Comparison of ENCODE assay signal across 24 cellular contexts in the genomic region with DNA sequence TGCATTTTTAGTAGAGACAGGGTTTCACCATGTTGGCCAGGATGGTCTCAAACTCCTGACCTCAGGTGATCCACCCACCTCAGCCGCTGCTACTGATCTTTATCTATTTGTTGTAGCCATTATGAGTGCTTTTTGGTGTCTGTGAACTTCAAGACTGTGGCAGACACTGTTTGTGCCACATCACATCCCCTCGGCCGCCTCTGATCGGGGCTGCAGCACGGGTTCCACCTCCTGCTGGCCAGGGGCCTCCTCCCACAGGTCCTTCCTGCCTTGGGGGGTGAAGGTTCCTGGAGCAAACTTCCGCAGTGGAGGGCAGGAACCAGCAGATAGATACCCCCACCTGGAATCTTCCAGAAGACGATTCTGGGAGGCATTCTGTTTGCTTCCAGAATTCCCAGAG.
DNase-seq lines count a peak whose midpoint lies in the region; ATAC-seq, FAIRE-seq and TF ChIP-seq lines count a peak whose summit lies in the region.
"Had no signal": no experiment of that assay in that cellular context is flagged by ENCODE, and none has a peak within 500 bp of the region (broad histone marks: within the 10 kb centered on the region; RNA-seq: fewer than 3 reads in every experiment).

No MANE protein-coding gene starts in this region.

- peak overlapping the region; percentile 7; the same call in 1 of the 2 replicates for H3K4me2 ChIP-seq in HepG2 (ENCODE audit: low read depth, low read length)
- H3K4me2 ChIP-seq: A549 had no signal

- H3K27me3 ChIP-seq in HepG2 (ENCODE audit: control insufficient read depth in 1 of 2, insufficient read depth in 2 of 2, low read length in 2 of 2) (peaks cover 2 to 21% of the 10 kb centered on the region in 2 experiments; a peak in 2 of 5 replicates), right lobe of liver (no peaks in the 10 kb centered on the region)
- H3K27me3 ChIP-seq: BE2C had no signal

- TF ChIP-seq POLR2A in HepG2 (IDR thresholded peaks at IDR 0.05; ENCODE audit: insufficient read depth in 1 of 2, low read depth in 2 of 2, low read length in 2 of 2) (no peak), right lobe of liver (IDR thresholded peaks at IDR 0.05) (no peak)

- no peak for TF ChIP-seq RAD21 in HepG2 (CRISPR knock-in tag; IDR thresholded peaks at IDR 0.05)

- no peak overlapping the region for H2AFZ ChIP-seq in HepG2 (ENCODE audit: low read length)

- no peaks in the 10 kb centered on the region for H3K79me2 ChIP-seq in HepG2 (ENCODE audit: insufficient read depth, low read length)

- H3K4me1 ChIP-seq in HepG2 (ENCODE audit: insufficient read depth, low read length) (peaks cover 18% of the 10 kb centered on the region), right lobe of liver (no peaks in the 10 kb centered on the region), HEK293 (ENCODE audit: control insufficient read depth, insufficient read depth, low read length) (no peaks in the 10 kb centered on the region)
- H3K4me1 ChIP-seq: A549, BE2C, Caco-2 had no signal

- H3K27ac ChIP-seq in HepG2 (ENCODE audit: extremely low read length, insufficient read depth, low read length) = no peak overlapping the region
- H3K27ac ChIP-seq in right lobe of liver = no peak overlapping the region
- H3K27ac ChIP-seq in HEK293 (ENCODE audit: extremely low read depth, low read depth, low read length) = no peak overlapping the region
- H3K27ac ChIP-seq: A549, C4-2B had no signal

- in situ Hi-C loops in HepG2 (cut with HindIII; ENCODE audit: extremely low pct_ligation_motif_present, low pct_unique_long_range_greater_than_20kb) = no loop called here

- no peak overlapping the region for H3K9ac ChIP-seq in HepG2 (ENCODE audit: insufficient read depth, low read depth, low read length)

- ATAC-seq in HepG2 (no peak), right lobe of liver (no peak)
- ATAC-seq in activated naive CD8-positive, alpha-beta T cell treated with anti-CD3 and anti-CD28 coated beads, Interleukin-2, amount 50 U/mL, for 24 hours = no peak
- ATAC-seq: A549; CD8-positive, alpha-beta T cell; GM12878 had no signal

- DNase-seq in HepG2 (ENCODE audit: low spot score) = no peak
- no peak for DNase-seq in right lobe of liver
- peak; percentile 62 for DNase-seq in posterior vena cava (ENCODE audit: low spot score)
- no peak for DNase-seq in NCI-H510A (lab: John Stamatoyannopoulos, UW)
- DNase-seq in NCI-H1436 treated with DMSO at 0.1 percent for 48 hours (lab: John Stamatoyannopoulos, UW) = no peak
- no peak for DNase-seq in activated naive CD8-positive, alpha-beta T cell treated with anti-CD3 and anti-CD28 coated beads, Interleukin-2, amount 50 U/mL, for 24 hours
- DNase-seq: 8988T; ACHN; AML-193; BE2C; Caco-2; CD4-positive, CD25-positive, alpha-beta regulatory T cell; CD8-positive, alpha-beta T cell; DMS 273 treated with DMSO at 0.1 percent for 48 hours; DMS79; EL; GDM1; H7; HCEC 1CT had no signal

- H3K4me1 Mint-ChIP-seq in activated naive CD8-positive, alpha-beta T cell treated with anti-CD3 and anti-CD28 coated beads, Interleukin-2, amount 50 U/mL, for 24 hours = no peaks in the 10 kb centered on the region
- H3K4me1 Mint-ChIP-seq: CD4-positive, CD25-positive, alpha-beta regulatory T cell had no signal

- no peaks in the 10 kb centered on the region for H3K36me3 Mint-ChIP-seq in activated naive CD8-positive, alpha-beta T cell treated with anti-CD3 and anti-CD28 coated beads, Interleukin-2, amount 50 U/mL, for 24 hours (ENCODE audit: low read depth)

- TF ChIP-seq CTCF in HepG2 (CRISPR knock-in tag; IDR thresholded peaks at IDR 0.05) (no peak), right lobe of liver (IDR thresholded peaks at IDR 0.05) (no peak), HEK293 (tag by site-specific recombination; IDR thresholded peaks at IDR 0.05) (no peak)

- POLR2A ChIA-PET in HepG2 (lab: Yijun Ruan, JAX) (no interaction called here), HEK293 (lab: Yijun Ruan, JAX) (no interaction called here)

- H3K36me3 ChIP-seq in HepG2 (replicated peaks in 1 of 2; ENCODE audit: control insufficient read depth in 1 of 2, insufficient read depth in 2 of 2, low read length in 2 of 2) (no peaks in the 10 kb centered on the region), right lobe of liver (no peaks in the 10 kb centered on the region), HEK293 (ENCODE audit: control insufficient read depth in 2 of 2, insufficient read depth in 1 of 2, low read length in 2 of 2) (no peaks in the 10 kb centered on the region)
- H3K36me3 ChIP-seq: BE2C had no signal

- intact Hi-C loops in HepG2 (cut with micrococcal nuclease; ENCODE audit: unreplicated experiment) (no loop called here), right lobe of liver (cut with DNase I) (no loop called here), posterior vena cava (cut with DNase I) (no loop called here)

- FAIRE-seq in HepG2 (lab: Jason Lieb, UNC) = no peak
- FAIRE-seq: A549, GM12878, H1 had no signal

- H3K4me3 ChIP-seq in HepG2 (replicated peaks in 1 of 3; ENCODE audit: insufficient read depth in 1 of 3, low read depth in 2 of 3, low read length in 3 of 3) (no peak overlapping the region), right lobe of liver (no peak overlapping the region), HEK293 (ENCODE audit: low read depth, low read length) (no peak overlapping the region)
- H3K4me3 ChIP-seq: A549, GM12878 had no signal

- no peak for TF ChIP-seq EP300 in HepG2 (IDR thresholded peaks at IDR 0.05; ENCODE audit: low read depth in 2 of 2, low read length in 2 of 2)
- no peak for TF ChIP-seq EP300 in HepG2 (CRISPR knock-in tag; IDR thresholded peaks at IDR 0.05; ENCODE audit: borderline replicate concordance)

- H4K20me1 ChIP-seq in HepG2 (ENCODE audit: insufficient read depth, low read length) = no peaks in the 10 kb centered on the region

- H3K9me3 ChIP-seq in HepG2 (ENCODE audit: low read length) = peaks cover under 1% of the 10 kb centered on the region; the same call in 1 of the 2 replicates
- no peaks in the 10 kb centered on the region for H3K9me3 ChIP-seq in right lobe of liver
- no peaks in the 10 kb centered on the region for H3K9me3 ChIP-seq in HEK293 (ENCODE audit: control insufficient read depth, insufficient read depth, low read depth, low read length)

- WGBS in HepG2 (ENCODE audit: low lambda C conversion rate) = 23% methylated on average over 5 of the region's 7 CpGs
- WGBS in right lobe of liver (ENCODE audit: insufficient coverage, low coverage, low lambda C conversion rate, missing lambda C conversion rate) = 63% methylated on average over 3 of the region's 7 CpGs

- H3K27ac Mint-ChIP-seq in activated naive CD8-positive, alpha-beta T cell treated with anti-CD3 and anti-CD28 coated beads, Interleukin-2, amount 50 U/mL, for 24 hours = no peak overlapping the region
- H3K27ac Mint-ChIP-seq: CD4-positive, CD25-positive, alpha-beta regulatory T cell; CD8-positive, alpha-beta T cell had no signal

- CTCF ChIA-PET in HepG2 (lab: Yijun Ruan, JAX; ENCODE audit: low intra/inter-chr PET ratio, low total read pairs) = no interaction called here
- CTCF ChIA-PET in HEK293 (lab: Yijun Ruan, JAX) = interaction anchor here (0.6 kb wide), 1 partner anchor 92 kb away, joined by 4 read pairs; no protein-coding TSS in a partner anchor

- peaks cover 5% of the 10 kb centered on the region for H3K9me3 Mint-ChIP-seq in activated naive CD8-positive, alpha-beta T cell treated with anti-CD3 and anti-CD28 coated beads, Interleukin-2, amount 50 U/mL, for 24 hours

- no TSS peak for BruUV-seq in HepG2 (replicated peaks; lab: Mats Ljungman, UMichigan)

- peaks cover 13% of the 10 kb centered on the region for H3K27me3 Mint-ChIP-seq in activated naive CD8-positive, alpha-beta T cell treated with anti-CD3 and anti-CD28 coated beads, Interleukin-2, amount 50 U/mL, for 24 hours

- no peak overlapping the region for H3K4me3 Mint-ChIP-seq in activated naive CD8-positive, alpha-beta T cell treated with anti-CD3 and anti-CD28 coated beads, Interleukin-2, amount 50 U/mL, for 24 hours
- H3K4me3 Mint-ChIP-seq: CD4-positive, CD25-positive, alpha-beta regulatory T cell; CD8-positive, alpha-beta T cell had no signal

TF ChIP-seq in HepG2, 621 proteins besides CTCF, POLR2A, EP300 and RAD21 (continues in another document):
- no peak for TF ChIP-seq ZBTB42 (CRISPR knock-in tag; IDR thresholded peaks at IDR 0.05)
- TF ChIP-seq, protein P1, sequence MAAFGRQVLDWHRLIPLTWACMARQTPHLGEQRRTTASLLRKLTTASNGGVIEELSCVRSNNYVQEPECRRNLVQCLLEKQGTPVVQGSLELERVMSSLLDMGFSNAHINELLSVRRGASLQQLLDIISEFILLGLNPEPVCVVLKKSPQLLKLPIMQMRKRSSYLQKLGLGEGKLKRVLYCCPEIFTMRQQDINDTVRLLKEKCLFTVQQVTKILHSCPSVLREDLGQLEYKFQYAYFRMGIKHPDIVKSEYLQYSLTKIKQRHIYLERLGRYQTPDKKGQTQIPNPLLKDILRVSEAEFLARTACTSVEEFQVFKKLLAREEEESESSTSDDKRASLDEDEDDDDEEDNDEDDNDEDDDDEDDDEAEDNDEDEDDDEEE (CRISPR knock-in tag; IDR thresholded peaks at IDR 0.05) = no peak

TF ChIP-seq in HEK293, 187 proteins besides CTCF, POLR2A, EP300 and RAD21 (continues in another document):
- TF ChIP-seq KLF9 (tag by site-specific recombination; IDR thresholded peaks at IDR 0.05; ENCODE audit: low read depth) (no peak), ZNF610 (tag by site-specific recombination; IDR thresholded peaks at IDR 0.05; ENCODE audit: borderline replicate concordance) (no peak)
